ENCODE assay signal across 25 cellular contexts in the genomic region with DNA sequence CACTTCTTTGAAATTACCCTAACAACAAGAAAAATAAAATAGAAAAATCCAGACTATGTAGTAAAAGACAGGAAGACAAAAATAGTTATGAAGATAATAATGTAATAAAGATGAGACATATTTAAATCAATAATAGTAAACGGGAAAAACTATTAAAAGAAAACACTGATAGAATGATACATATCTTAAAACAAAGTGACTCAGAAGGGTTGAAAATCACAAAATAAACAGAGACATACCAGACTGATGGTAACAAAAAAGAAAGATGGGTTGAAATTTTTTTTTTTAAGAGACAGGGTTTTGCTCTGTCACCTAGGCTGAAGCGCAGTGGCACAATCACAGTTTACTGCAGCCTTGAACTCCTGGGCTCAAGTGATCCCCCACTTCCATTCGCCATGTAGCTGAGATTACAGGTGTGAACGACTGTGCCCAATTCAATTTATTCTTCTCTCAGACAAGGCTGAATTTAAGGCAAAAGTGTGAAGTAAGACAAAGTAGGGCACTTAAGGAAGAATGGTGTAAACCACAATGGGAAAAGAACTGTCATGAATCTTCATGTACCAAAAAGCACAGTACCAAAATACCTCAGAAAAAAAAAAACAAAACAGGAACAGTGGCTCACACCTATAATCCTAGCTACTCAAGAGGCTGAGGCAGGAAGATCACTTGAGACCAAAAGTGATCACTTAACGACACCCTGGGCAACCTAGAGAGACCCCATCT.
"Had no signal": no experiment of that assay in that cellular context is flagged by ENCODE, and none has a peak within 500 bp of the region (broad histone marks: within the 10 kb centered on the region; RNA-seq: fewer than 3 reads in every experiment).

No MANE protein-coding gene starts in this region.

- H3K9me3 ChIP-seq: lower lobe of right lung, sigmoid colon, spleen, suprapubic skin, transverse colon, uterus had no signal

- H3K4me3 ChIP-seq: dorsolateral prefrontal cortex, lower lobe of right lung, sigmoid colon, spleen, suprapubic skin, transverse colon, uterus had no signal

- DNase-seq: activated B cell treated with CpG ODN at 0.5 μM for 24 hours; activated CD4-positive, alpha-beta T cell treated with anti-CD3 and anti-CD28 coated beads for 48 hours; activated CD8-positive, alpha-beta T cell treated with anti-CD3 and anti-CD28 coated beads for 36 hours; activated naive CD4-positive, alpha-beta T cell treated with anti-CD3 and anti-CD28 coated beads for 36 hours; activated T-cell treated with anti-CD3 and anti-CD28 coated beads, Interleukin-2, amount 50 U/mL, for 1 hour; aorta; brain microvascular endothelial cell; central memory CD4-positive, alpha-beta T cell; dorsolateral prefrontal cortex; endodermal cell; foreskin fibroblast; hippocampal formation; lower lobe of right lung; posterior cingulate gyrus; sigmoid colon; spleen; stimulated activated CD8-positive, alpha-beta memory T cell treated with anti-CD3 and anti-CD28 coated beads, Interleukin-4, amount 100 ng/mL, for 48 hours; stimulated activated naive CD4-positive, alpha-beta T cell treated with Interleukin-2 at 50 U/mL for 16 hours; transverse colon; uterus had no signal

- H3K4me1 ChIP-seq: lower lobe of right lung, sigmoid colon, suprapubic skin, transverse colon, uterus had no signal

- FAIRE-seq: colon, keratinocyte had no signal

- H3K27me3 ChIP-seq: brain microvascular endothelial cell, dorsolateral prefrontal cortex, sigmoid colon, spleen, suprapubic skin, transverse colon, uterus had no signal

- H3K27ac ChIP-seq: brain microvascular endothelial cell, dorsolateral prefrontal cortex, epithelial cell of prostate, lower lobe of right lung, sigmoid colon, spleen, suprapubic skin, transverse colon, uterus had no signal

- ATAC-seq: activated CD8-positive, alpha-beta T cell treated with anti-CD3 and anti-CD28 coated beads for 36 hours; lower lobe of right lung; natural killer cell treated with Interleukin-12 subunit alpha and Interleukin-12 subunit beta and Interleukin-15 and Interleukin-18, amount 100 ng/mL, for 72 hours had no signal

- H3K36me3 ChIP-seq: brain microvascular endothelial cell, lower lobe of right lung, sigmoid colon, suprapubic skin, transverse colon, uterus had no signal
